In genomic region chr14:68164723-68165122, GRCh38 we compare ENCODE assay signal across 1 cellular context.
TF ChIP-seq lines count a peak whose summit lies in the region.

No MANE protein-coding gene starts in this region.

TF ChIP-seq in A549, 52 proteins besides CTCF, POLR2A, EP300 and RAD21 (continued from another document):
- TF ChIP-seq EHF (CRISPR knock-in tag; IDR thresholded peaks at IDR 0.05), result 0 out of 2 replicates have a peak, but pooled peaks have one; percentile 17
- TF ChIP-seq BHLHE40 (IDR thresholded peaks at IDR 0.05; ENCODE audit: low read depth, low read length), result no peak
- TF ChIP-seq FOSB (CRISPR knock-in tag; IDR thresholded peaks at IDR 0.05), result no peak; the same call in 1 of the 2 replicates
- TF ChIP-seq CEBPB (IDR thresholded peaks at IDR 0.05), result peak in 1 of 2 experiments; percentile 36; a peak in 1 of 4 replicates
- peak; percentile 37 to 61; a peak in 1 of 5 replicates for TF ChIP-seq JUN (IDR thresholded peaks at IDR 0.05)
- no peak for TF ChIP-seq FOSL2 (IDR thresholded peaks at IDR 0.05)
- TF ChIP-seq FOSL2 (CRISPR knock-in tag; IDR thresholded peaks at IDR 0.05), result peak; percentile 77
- TF ChIP-seq SMC3 (IDR thresholded peaks at IDR 0.05), result peak; percentile 36; the same call in 2 of the 3 replicates
- TF ChIP-seq RFX5 (IDR thresholded peaks at IDR 0.05), result no peak
